8 cellular contexts compared by ENCODE assay signal in genomic region chr6:82006027-82006738, GRCh38.
A peak's percentile ranks its signal among the peaks of the same experiment; 100 is the strongest.
DNase-seq lines count a peak whose midpoint lies in the region; ATAC-seq, FAIRE-seq and TF ChIP-seq lines count a peak whose summit lies in the region.

No MANE protein-coding gene starts in this region.

- H3K4ac ChIP-seq in neuronal stem cell (ENCODE audit: low read length), result no peak overlapping the region

- H3K36me3 ChIP-seq in gastroesophageal sphincter (no peaks in the 10 kb centered on the region), tibial nerve (no peaks in the 10 kb centered on the region), neuronal stem cell (replicated peaks in 1 of 2; ENCODE audit: control insufficient read depth in 2 of 2, insufficient read depth in 2 of 2, low read length in 2 of 2) (no peaks in the 10 kb centered on the region)

- H3K9ac ChIP-seq in neuronal stem cell (ENCODE audit: low read depth, low read length, poor library complexity), result no peak overlapping the region

- H3K23ac ChIP-seq in neuronal stem cell (ENCODE audit: low read depth, low read length, poor library complexity), result no peak overlapping the region

- H3K4me2 ChIP-seq in neuronal stem cell (ENCODE audit: insufficient read depth, low read length, poor library complexity, severe bottlenecking), result no peak overlapping the region

- H3K18ac ChIP-seq in neuronal stem cell (ENCODE audit: low read length), result no peak overlapping the region

- no peak overlapping the region for H2AFZ ChIP-seq in neuronal stem cell (ENCODE audit: low read length)

- no peak overlapping the region for H2AK5ac ChIP-seq in neuronal stem cell (ENCODE audit: low read depth, low read length)

- FAIRE-seq in D721Med (lab: Jason Lieb, UNC), result no peak

- TF ChIP-seq POLR2A in gastroesophageal sphincter (IDR thresholded peaks at IDR 0.05) (no peak), tibial nerve (IDR thresholded peaks at IDR 0.05) (no peak)

- no peaks in the 10 kb centered on the region for H3K4me1 ChIP-seq in gastroesophageal sphincter
- H3K4me1 ChIP-seq in tibial nerve, result no peaks in the 10 kb centered on the region
- no peaks in the 10 kb centered on the region for H3K4me1 ChIP-seq in neuronal stem cell (ENCODE audit: control insufficient read depth in 2 of 2, insufficient read depth in 1 of 2, low read depth in 1 of 2, low read length in 2 of 2)

- H3K14ac ChIP-seq in neuronal stem cell (ENCODE audit: low read length), result no peak overlapping the region

- 60 to 64% methylated on average over 3 of the region's 5 CpGs for WGBS in gastroesophageal sphincter (ENCODE audit: low coverage in 1 of 2), 2 donors
- WGBS in tibial nerve, 2 donors, result 65 to 80% methylated on average over 4 to 5 of the region's 5 CpGs
- WGBS in neuronal stem cell (ENCODE audit: extremely low coverage in 2 of 2, insufficient read length in 2 of 2, insufficient replicate concordance in 1 of 2), 2 donors, result no CpG with 5 or more reads among the region's 5 CpGs

- H3K27me3 ChIP-seq in gastroesophageal sphincter, result no peaks in the 10 kb centered on the region
- H3K27me3 ChIP-seq in tibial nerve, result no peaks in the 10 kb centered on the region
- no peaks in the 10 kb centered on the region for H3K27me3 ChIP-seq in neuronal stem cell (ENCODE audit: control insufficient read depth in 3 of 3, insufficient read depth in 3 of 3, low read depth in 1 of 3, low read length in 3 of 3)

- H3K4me3 ChIP-seq in gastroesophageal sphincter (no peak overlapping the region), tibial nerve (no peak overlapping the region), neuronal stem cell (ENCODE audit: low read length in 2 of 2) (no peak overlapping the region)

- no peak for DNase-seq in D721Med (ENCODE audit: insufficient read length, low spot score)
- DNase-seq in SHP77 treated with DMSO at 0.1 percent for 48 hours (lab: John Stamatoyannopoulos, UW), result peak; percentile 3
- no peak for DNase-seq in tibial nerve (ENCODE audit: low spot score in 2 of 2)
- DNase-seq in activated CD4-positive, alpha-beta T cell treated with anti-CD3 and anti-CD28 coated beads for 1 hour, result no peak
- DNase-seq in neuronal stem cell (ENCODE audit: low spot score), result no peak

- TF ChIP-seq CTCF in D721Med (IDR thresholded peaks at IDR 0.05; ENCODE audit: insufficient read depth, missing control alignments) (peak; percentile 64), gastroesophageal sphincter (IDR thresholded peaks at IDR 0.05) (peak; percentile 12 to 48 (median 28)), tibial nerve (IDR thresholded peaks at IDR 0.05) (peak; percentile 20 to 34 (median 30))

- H4K8ac ChIP-seq in neuronal stem cell (ENCODE audit: low read depth, low read length), result no peak overlapping the region

- H3K27ac ChIP-seq in gastroesophageal sphincter, result no peak overlapping the region
- H3K27ac ChIP-seq in tibial nerve, result no peak overlapping the region
- H3K27ac ChIP-seq in neuronal stem cell (replicated peaks; ENCODE audit: low read length), result no peak overlapping the region

- H3K79me1 ChIP-seq in neuronal stem cell (ENCODE audit: low read depth, low read length), result no peaks in the 10 kb centered on the region

- ATAC-seq in GM19324 (IDR thresholded peaks at IDR 0.05; ENCODE audit: low FRiP score, unreplicated experiment) (peak; percentile 82), HG03354 (IDR thresholded peaks at IDR 0.05; ENCODE audit: poor library complexity, severe bottlenecking, unreplicated experiment) (peak; percentile 89), gastroesophageal sphincter (no peak)

- no peak overlapping the region for H2BK120ac ChIP-seq in neuronal stem cell (ENCODE audit: low read depth, low read length)

- H2BK5ac ChIP-seq in neuronal stem cell (ENCODE audit: low read length), result no peak overlapping the region

- H4K91ac ChIP-seq in neuronal stem cell (ENCODE audit: low read depth, low read length, poor library complexity), result no peak overlapping the region

- H3K9me3 ChIP-seq in gastroesophageal sphincter (peaks cover 0 to 20% (median 0%) of the 10 kb centered on the region in 3 donors), tibial nerve (peaks cover 0 to 41% (median 3%) of the 10 kb centered on the region in 4 donors), neuronal stem cell (replicated peaks in 1 of 2; ENCODE audit: control insufficient read depth in 2 of 2, insufficient read depth in 1 of 2, low read depth in 1 of 2, low read length in 2 of 2) (peaks cover 0 to 15% of the 10 kb centered on the region in 2 donors)

- H2BK15ac ChIP-seq in neuronal stem cell (ENCODE audit: low read length), result no peak overlapping the region

- TF ChIP-seq EP300 in gastroesophageal sphincter (IDR thresholded peaks at IDR 0.05) (no peak), tibial nerve (IDR thresholded peaks at IDR 0.05) (no peak)

- H2BK12ac ChIP-seq in neuronal stem cell (ENCODE audit: low read length), result no peak overlapping the region
